Comparison of ENCODE assay signal across 8 cellular contexts in the genomic region with DNA sequence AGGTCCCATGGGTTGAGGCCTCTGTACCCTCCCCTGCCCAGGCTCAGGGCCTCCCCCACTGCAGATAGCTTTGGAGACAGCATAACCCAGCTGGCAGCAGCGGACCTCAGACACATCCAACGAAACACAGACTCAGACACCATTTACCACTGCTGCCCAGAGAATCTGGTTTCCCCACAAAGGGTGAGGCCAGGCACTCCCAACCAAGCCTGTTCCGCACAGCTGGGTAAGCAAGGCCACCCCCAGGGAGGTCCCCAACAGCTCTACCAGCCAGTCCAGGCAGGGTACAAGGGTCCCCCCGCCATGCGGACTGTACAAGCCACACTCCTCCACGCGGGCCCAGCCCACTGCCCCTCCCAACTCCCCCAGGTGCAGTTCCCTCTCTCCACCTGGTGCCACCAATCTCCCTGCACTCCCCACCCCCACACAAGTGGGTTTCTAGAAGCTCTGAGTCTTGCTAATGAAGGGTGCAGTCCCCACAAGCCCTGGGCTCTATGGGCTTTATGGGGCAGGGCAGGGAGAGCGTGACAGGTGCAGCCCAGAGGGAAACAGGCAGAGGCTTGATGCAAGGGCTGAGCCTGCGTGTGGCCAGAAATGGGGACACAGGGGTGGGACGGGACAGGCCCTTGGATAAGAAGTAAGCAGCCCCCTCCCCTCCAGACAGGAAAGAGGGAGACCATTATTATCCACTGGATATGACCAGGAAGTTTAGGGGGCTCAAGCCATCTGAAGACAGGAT. TPM values are rescaled to one million over a fixed set of nuclear protein-coding genes. Genes with fewer than 3 reads are reported as not detected.
DNase-seq lines count a peak whose midpoint lies in the region; ATAC-seq and TF ChIP-seq lines count a peak whose summit lies in the region.

No MANE protein-coding gene starts in this region.

- H3K4me3 Mint-ChIP-seq in central memory CD8-positive, alpha-beta T cell: peak overlapping the region; percentile 94
- H3K4me3 Mint-ChIP-seq in nephron (no peak overlapping the region), progenitor cell of endocrine pancreas (ENCODE audit: low read depth) (no peak overlapping the region)

- H3K9me3 Mint-ChIP-seq in central memory CD8-positive, alpha-beta T cell: no peaks in the 10 kb centered on the region
- H3K9me3 Mint-ChIP-seq in nephron (no peaks in the 10 kb centered on the region), progenitor cell of endocrine pancreas (ENCODE audit: low read depth) (no peaks in the 10 kb centered on the region)

- no peak for TF ChIP-seq CTCF in nephron (IDR thresholded peaks at IDR 0.05; ENCODE audit: unreplicated experiment in 3 of 3)
- no peak for TF ChIP-seq CTCF in progenitor cell of endocrine pancreas (IDR thresholded peaks at IDR 0.05; ENCODE audit: unreplicated experiment)

- peaks cover 9% of the 10 kb centered on the region for H3K36me3 Mint-ChIP-seq in central memory CD8-positive, alpha-beta T cell (ENCODE audit: insufficient read depth)
- H3K36me3 Mint-ChIP-seq in nephron (ENCODE audit: low read depth): no peaks in the 10 kb centered on the region
- no peaks in the 10 kb centered on the region for H3K36me3 Mint-ChIP-seq in progenitor cell of endocrine pancreas (ENCODE audit: insufficient read depth)

- no peaks in the 10 kb centered on the region for H3K27me3 Mint-ChIP-seq in central memory CD8-positive, alpha-beta T cell
- peaks cover 10% of the 10 kb centered on the region for H3K27me3 Mint-ChIP-seq in nephron (ENCODE audit: low read depth)
- H3K27me3 Mint-ChIP-seq in progenitor cell of endocrine pancreas: peaks cover 9% of the 10 kb centered on the region

- DNase-seq in COLO668 (lab: John Stamatoyannopoulos, UW; ENCODE audit: unreplicated experiment): peak; percentile 50
- peak; percentile 53 to 90 for DNase-seq in Kasumi-1 (lab: John Stamatoyannopoulos, UW)
- no peak for DNase-seq in central memory CD8-positive, alpha-beta T cell (ENCODE audit: low spot score in 2 of 2)
- DNase-seq in central memory CD4-positive, alpha-beta T cell: no peak
- no peak for DNase-seq in progenitor cell of endocrine pancreas (ENCODE audit: low spot score, unreplicated experiment)
- DNase-seq in effector CD4-positive, alpha-beta T cell: no peak

- peak overlapping the region; percentile 95 for H3K27ac Mint-ChIP-seq in central memory CD8-positive, alpha-beta T cell (ENCODE audit: low read depth)
- peak overlapping the region; percentile 21 to 36 (median 33) for H3K27ac Mint-ChIP-seq in nephron
- H3K27ac Mint-ChIP-seq in progenitor cell of endocrine pancreas: no peak overlapping the region

- peaks cover 45% of the 10 kb centered on the region for H3K4me1 Mint-ChIP-seq in central memory CD8-positive, alpha-beta T cell
- peaks cover 12% of the 10 kb centered on the region for H3K4me1 Mint-ChIP-seq in nephron
- H3K4me1 Mint-ChIP-seq in progenitor cell of endocrine pancreas (ENCODE audit: low read depth): peaks cover 5% of the 10 kb centered on the region

- peak; percentile 35 for ATAC-seq in GM21367 (IDR thresholded peaks at IDR 0.05; ENCODE audit: unreplicated experiment)
- ATAC-seq in central memory CD8-positive, alpha-beta T cell (replicated peaks; ENCODE audit: extremely low read depth, poor library complexity, severe bottlenecking): no peak

RNA-seq across cellular contexts. Expression of gene RHBDF2, which starts 8.8 kb away (rescaled TPM):
- total RNA-seq in progenitor cell of endocrine pancreas: 11.8 and 12.1 TPM in 2 replicates

RNA-seq across cellular contexts. Expression of gene AANAT, which starts 25.0 kb away (rescaled TPM):
- 0.40 TPM in 1 of 2 replicates, not detected in the other for total RNA-seq in progenitor cell of endocrine pancreas

RNA-seq across cellular contexts. Expression of gene UBE2O, which starts 39.5 kb away (rescaled TPM):
- 43.4 and 44.6 TPM in 2 replicates for total RNA-seq in progenitor cell of endocrine pancreas

RNA-seq across cellular contexts. Expression of gene CYGB, which starts 45.1 kb away (rescaled TPM):
- 0.46 and 1.0 TPM in 2 replicates for total RNA-seq in progenitor cell of endocrine pancreas

RNA-seq across cellular contexts. Expression of gene PRCD, which starts 47.4 kb away (rescaled TPM):
- 0.86 and 1.7 TPM in 2 replicates for total RNA-seq in progenitor cell of endocrine pancreas

Comparison
In these comparisons a context has a peak if more than half of its experiments do, and no peak if none do; other contexts are left out.
1. DNase-seq: peak in COLO668 (single experiment) and Kasumi-1 (2 of 2); none in central memory CD8-positive, alpha-beta T cell (0 of 2), central memory CD4-positive, alpha-beta T cell (single experiment), progenitor cell of endocrine pancreas (single experiment) and effector CD4-positive, alpha-beta T cell (single experiment).